Comparison of ENCODE assay signal across 2 cellular contexts in the genomic region with DNA sequence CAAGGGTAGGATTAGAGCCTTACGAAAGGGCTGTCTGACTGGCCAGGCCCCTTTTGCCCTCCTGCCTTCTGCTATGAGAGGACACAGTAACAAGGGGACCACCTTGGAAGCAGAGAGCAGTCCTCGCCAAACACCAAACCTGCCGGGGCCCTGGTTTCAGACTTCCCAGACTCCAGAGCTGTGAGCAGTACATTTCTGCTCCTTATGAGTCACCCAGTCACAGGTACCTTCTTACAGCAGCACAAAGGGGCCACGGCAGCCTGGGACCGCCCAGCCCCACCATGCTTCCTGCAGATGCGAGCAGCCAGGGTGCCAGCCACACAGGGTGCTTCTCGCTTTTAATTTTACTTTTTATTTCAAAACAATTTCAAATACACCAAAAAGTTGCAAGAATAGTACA.
TF ChIP-seq lines count a peak whose summit lies in the region.

No MANE protein-coding gene starts in this region.

TF ChIP-seq in SK-N-SH, 30 proteins besides CTCF, POLR2A, EP300 and RAD21:
- TF ChIP-seq RCOR1 (IDR thresholded peaks at IDR 0.05; ENCODE audit: low read length), result no peak
- no peak for TF ChIP-seq YY1 (IDR thresholded peaks at IDR 0.05; ENCODE audit: low read depth)
- TF ChIP-seq TAF1 (IDR thresholded peaks at IDR 0.05; ENCODE audit: borderline replicate concordance, low read depth, low read length), result no peak
- no peak for TF ChIP-seq RFX5 (IDR thresholded peaks at IDR 0.05; ENCODE audit: low read length)
- no peak for TF ChIP-seq GATA2 (CRISPR knock-in tag; IDR thresholded peaks at IDR 0.05)
- no peak for TF ChIP-seq FOXJ3 (CRISPR knock-in tag; IDR thresholded peaks at IDR 0.05)
- no peak for TF ChIP-seq GABPA (IDR thresholded peaks at IDR 0.05; ENCODE audit: low read depth)
- TF ChIP-seq SMC3 (IDR thresholded peaks at IDR 0.05; ENCODE audit: low read depth, low read length), result no peak
- TF ChIP-seq, protein P1, sequence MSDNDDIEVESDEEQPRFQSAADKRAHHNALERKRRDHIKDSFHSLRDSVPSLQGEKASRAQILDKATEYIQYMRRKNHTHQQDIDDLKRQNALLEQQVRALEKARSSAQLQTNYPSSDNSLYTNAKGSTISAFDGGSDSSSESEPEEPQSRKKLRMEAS (IDR thresholded peaks at IDR 0.05; ENCODE audit: low read depth), result no peak
- TF ChIP-seq, protein P2, sequence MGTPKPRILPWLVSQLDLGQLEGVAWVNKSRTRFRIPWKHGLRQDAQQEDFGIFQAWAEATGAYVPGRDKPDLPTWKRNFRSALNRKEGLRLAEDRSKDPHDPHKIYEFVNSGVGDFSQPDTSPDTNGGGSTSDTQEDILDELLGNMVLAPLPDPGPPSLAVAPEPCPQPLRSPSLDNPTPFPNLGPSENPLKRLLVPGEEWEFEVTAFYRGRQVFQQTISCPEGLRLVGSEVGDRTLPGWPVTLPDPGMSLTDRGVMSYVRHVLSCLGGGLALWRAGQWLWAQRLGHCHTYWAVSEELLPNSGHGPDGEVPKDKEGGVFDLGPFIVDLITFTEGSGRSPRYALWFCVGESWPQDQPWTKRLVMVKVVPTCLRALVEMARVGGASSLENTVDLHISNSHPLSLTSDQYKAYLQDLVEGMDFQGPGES (IDR thresholded peaks at IDR 0.05; ENCODE audit: low read depth, low read length), result no peak
- no peak for TF ChIP-seq SIN3A (IDR thresholded peaks at IDR 0.05; ENCODE audit: borderline replicate concordance, low read depth, low read length)

TF ChIP-seq in HepG2, 621 proteins besides CTCF, POLR2A, EP300 and RAD21:
- TF ChIP-seq MED8 (CRISPR knock-in tag; IDR thresholded peaks at IDR 0.05; ENCODE audit: insufficient replicate concordance) (no peak), ZNF12 (CRISPR knock-in tag; IDR thresholded peaks at IDR 0.05) (no peak), ZNF713 (CRISPR knock-in tag; IDR thresholded peaks at IDR 0.05) (no peak), NFRKB (IDR thresholded peaks at IDR 0.05) (no peak), ATF7-NPFF (CRISPR knock-in tag; IDR thresholded peaks at IDR 0.05; ENCODE audit: low read depth) (no peak), KDM5B (CRISPR knock-in tag; IDR thresholded peaks at IDR 0.05; ENCODE audit: borderline replicate concordance) (no peak), ZNF160 (CRISPR knock-in tag; IDR thresholded peaks at IDR 0.05) (no peak), MXD3 (CRISPR knock-in tag; IDR thresholded peaks at IDR 0.05) (no peak), ZFP36L2 (CRISPR knock-in tag; IDR thresholded peaks at IDR 0.05) (no peak), ZFP82 (CRISPR knock-in tag; IDR thresholded peaks at IDR 0.05; ENCODE audit: borderline replicate concordance) (no peak), REPIN1 (CRISPR knock-in tag; IDR thresholded peaks at IDR 0.05; ENCODE audit: borderline replicate concordance, low read depth) (no peak), RFX5 (IDR thresholded peaks at IDR 0.05; ENCODE audit: low read depth, low read length) (no peak), ZNF343 (CRISPR knock-in tag; IDR thresholded peaks at IDR 0.05) (no peak)
- TF ChIP-seq, protein P3, sequence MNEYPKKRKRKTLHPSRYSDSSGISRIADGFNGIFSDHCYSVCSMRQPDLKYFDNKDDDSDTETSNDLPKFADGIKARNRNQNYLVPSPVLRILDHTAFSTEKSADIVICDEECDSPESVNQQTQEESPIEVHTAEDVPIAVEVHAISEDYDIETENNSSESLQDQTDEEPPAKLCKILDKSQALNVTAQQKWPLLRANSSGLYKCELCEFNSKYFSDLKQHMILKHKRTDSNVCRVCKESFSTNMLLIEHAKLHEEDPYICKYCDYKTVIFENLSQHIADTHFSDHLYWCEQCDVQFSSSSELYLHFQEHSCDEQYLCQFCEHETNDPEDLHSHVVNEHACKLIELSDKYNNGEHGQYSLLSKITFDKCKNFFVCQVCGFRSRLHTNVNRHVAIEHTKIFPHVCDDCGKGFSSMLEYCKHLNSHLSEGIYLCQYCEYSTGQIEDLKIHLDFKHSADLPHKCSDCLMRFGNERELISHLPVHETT (CRISPR knock-in tag; conservative IDR thresholded peaks at IDR 0.05), result no peak
- TF ChIP-seq, protein P4, sequence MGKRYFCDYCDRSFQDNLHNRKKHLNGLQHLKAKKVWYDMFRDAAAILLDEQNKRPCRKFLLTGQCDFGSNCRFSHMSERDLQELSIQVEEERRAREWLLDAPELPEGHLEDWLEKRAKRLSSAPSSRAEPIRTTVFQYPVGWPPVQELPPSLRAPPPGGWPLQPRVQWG (CRISPR knock-in tag; IDR thresholded peaks at IDR 0.05; ENCODE audit: borderline replicate concordance, low read depth), result no peak
